ENCODE assay signal across 8 cellular contexts in genomic region chr2:54503192-54503591, GRCh38. TPM values are rescaled to one million over a fixed set of nuclear protein-coding genes. Genes with fewer than 3 reads are reported as not detected.
DNase-seq lines count a peak whose midpoint lies in the region; ATAC-seq and TF ChIP-seq lines count a peak whose summit lies in the region.

No MANE protein-coding gene starts in this region.

- H3K4me3 ChIP-seq in fibroblast of villous mesenchyme (ENCODE audit: low read depth, low read length), result no peak overlapping the region

- peak; percentile 67 for TF ChIP-seq CTCF in fibroblast of villous mesenchyme (IDR thresholded peaks at IDR 0.05; ENCODE audit: insufficient read depth, low read depth, low read length)

- DNase-seq in NOMO-1 treated with DMSO at 0.1 percent for 48 hours (lab: John Stamatoyannopoulos, UW; ENCODE audit: unreplicated experiment) (peak; percentile 17), NOMO-1 (lab: John Stamatoyannopoulos, UW; ENCODE audit: unreplicated experiment in 2 of 2) (no peak), UCSD-AML1 (lab: John Stamatoyannopoulos, UW; ENCODE audit: unreplicated experiment) (peak; percentile 44), fibroblast of villous mesenchyme (ENCODE audit: low read depth) (peak; percentile 45)
- peak; percentile 33 to 34 for DNase-seq in stimulated activated CD4-positive, alpha-beta T cell treated with anti-CD3 and anti-CD28 coated beads, Interleukin-2, amount 100 ng/mL, for 24 hours

- ATAC-seq in HG03342 (IDR thresholded peaks at IDR 0.05; ENCODE audit: unreplicated experiment) (peak; percentile 70), HG03520 (IDR thresholded peaks at IDR 0.05; ENCODE audit: unreplicated experiment) (no peak), GM21619 (IDR thresholded peaks at IDR 0.05; ENCODE audit: unreplicated experiment) (no peak)

RNA-seq across cellular contexts. Expression of gene SPTBN1, which starts 47.1 kb away (rescaled TPM):
- 181 and 200 TPM in 2 replicates for total RNA-seq in fibroblast of villous mesenchyme

Comparison
In these comparisons a context has a peak if more than half of its experiments do, and no peak if none do; other contexts are left out.
1. DNase-seq: peak in NOMO-1 treated with DMSO at 0.1 percent for 48 hours (single experiment), UCSD-AML1 (single experiment), fibroblast of villous mesenchyme (single experiment) and stimulated activated CD4-positive, alpha-beta T cell treated with anti-CD3 and anti-CD28 coated beads, Interleukin-2, amount 100 ng/mL, for 24 hours (2 of 2); none in NOMO-1 (0 of 2).